ENCODE assay signal across 23 cellular contexts in the genomic region with DNA sequence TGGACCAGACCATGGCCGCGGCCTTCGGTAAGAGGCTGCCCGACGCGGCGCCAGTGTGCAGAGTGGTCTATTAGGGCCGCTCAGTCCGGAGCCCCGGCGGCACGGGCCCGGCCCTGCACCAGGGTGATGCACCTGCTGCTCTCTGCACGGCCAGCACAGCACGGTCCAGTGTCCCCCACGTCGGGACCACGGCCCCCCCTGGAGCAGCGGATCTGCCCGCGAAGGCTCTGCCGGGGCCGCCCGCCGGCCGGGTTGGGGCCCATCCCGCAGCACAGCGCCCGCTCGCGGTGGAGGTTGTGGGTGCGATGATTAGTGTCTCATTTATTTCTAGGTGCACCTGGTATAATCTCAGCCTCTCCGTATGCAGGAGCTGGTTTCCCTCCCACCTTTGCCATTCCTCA. TPM values are rescaled to one million over a fixed set of nuclear protein-coding genes. Genes with fewer than 3 reads are reported as not detected.
DNase-seq lines count a peak whose midpoint lies in the region; ATAC-seq and TF ChIP-seq lines count a peak whose summit lies in the region.
"Had no signal": no experiment of that assay in that cellular context is flagged by ENCODE, and none has a peak within 500 bp of the region (broad histone marks: within the 10 kb centered on the region; RNA-seq: fewer than 3 reads in every experiment).

No MANE protein-coding gene starts in this region.

- H3K9me3 Mint-ChIP-seq in naive thymus-derived CD4-positive, alpha-beta T cell, result peaks cover 0 to under 1% (median 0%) of the 10 kb centered on the region in 11 donors

- H3K4me1 Mint-ChIP-seq in naive thymus-derived CD4-positive, alpha-beta T cell, result peaks cover 23 to 44% (median 36%) of the 10 kb centered on the region in 7 donors

- H3K36me3 Mint-ChIP-seq in naive thymus-derived CD4-positive, alpha-beta T cell, result peaks cover 0 to 22% (median 10%) of the 10 kb centered on the region in 5 donors

- no peak overlapping the region for H3K4me2 ChIP-seq in OCI-LY3 (ENCODE audit: low read length)

- peaks cover 97% of the 10 kb centered on the region for H4K20me1 ChIP-seq in OCI-LY3 (ENCODE audit: insufficient read depth, low read length)

- H3K36me3 ChIP-seq in right atrium auricular region (peaks cover 89% of the 10 kb centered on the region), OCI-LY3 (replicated peaks; ENCODE audit: low read depth, low read length) (peaks cover 95% of the 10 kb centered on the region), upper lobe of right lung (peaks cover 93% of the 10 kb centered on the region)
- peaks cover 22 to 87% (median 29%) of the 10 kb centered on the region in 3 experiments for H3K36me3 ChIP-seq in naive thymus-derived CD4-positive, alpha-beta T cell (ENCODE audit: control insufficient read depth in 2 of 3, insufficient read depth in 3 of 3, low read length in 3 of 3)

- H3K27me3 ChIP-seq in right atrium auricular region (no peaks in the 10 kb centered on the region), OCI-LY3 (ENCODE audit: low read depth, low read length) (no peaks in the 10 kb centered on the region), upper lobe of right lung (no peaks in the 10 kb centered on the region)
- no peaks in the 10 kb centered on the region for H3K27me3 ChIP-seq in naive thymus-derived CD4-positive, alpha-beta T cell (ENCODE audit: control insufficient read depth in 2 of 2, insufficient read depth in 2 of 2, low read length in 2 of 2)

- no peak overlapping the region for H3K9ac ChIP-seq in OCI-LY3 (ENCODE audit: low read length)

- DNase-seq in left cardiac atrium (peak; percentile 18), right atrium auricular region (ENCODE audit: low spot score) (no peak), iPS-NIHi11 (ENCODE audit: low spot score) (peak; percentile 19), upper lobe of right lung (peak; percentile 51), NCI-H146 (lab: John Stamatoyannopoulos, UW) (no peak), NCI-H69 (lab: John Stamatoyannopoulos, UW) (no peak)
- no peak for DNase-seq in naive thymus-derived CD4-positive, alpha-beta T cell
- DNase-seq: ACHN; activated CD4-positive, alpha-beta T cell treated with anti-CD3 and anti-CD28 coated beads for 36 hours; activated effector memory CD4-positive, alpha-beta T cell treated with anti-CD3 and anti-CD28 coated beads, Interleukin-2, amount 50 U/mL, for 16 hours; anterior cingulate cortex; GDM1; mucosa of descending colon; NCI-H2081; occipital lobe; retina; stimulated activated CD8-positive, alpha-beta memory T cell treated with anti-CD3 and anti-CD28 coated beads, Interleukin-4, amount 100 ng/mL, for 48 hours had no signal

- no peak overlapping the region for H3K4me3 Mint-ChIP-seq in naive thymus-derived CD4-positive, alpha-beta T cell
- H3K4me3 Mint-ChIP-seq: activated CD4-positive, alpha-beta T cell treated with anti-CD3 and anti-CD28 coated beads for 36 hours had no signal

- peaks cover 94% of the 10 kb centered on the region for H3K79me2 ChIP-seq in OCI-LY3 (ENCODE audit: low read length)

- POLR2A ChIA-PET in naive thymus-derived CD4-positive, alpha-beta T cell (lab: Charles Lee), result no interaction called here

- H3K4me3 ChIP-seq in right atrium auricular region (no peak overlapping the region), OCI-LY3 (ENCODE audit: low read length) (no peak overlapping the region), upper lobe of right lung (no peak overlapping the region)
- no peak overlapping the region for H3K4me3 ChIP-seq in naive thymus-derived CD4-positive, alpha-beta T cell (ENCODE audit: low read length)
- H3K4me3 ChIP-seq: mucosa of descending colon had no signal

- H2AFZ ChIP-seq in OCI-LY3 (ENCODE audit: low read depth, low read length), result no peak overlapping the region

- H3K4me1 ChIP-seq in right atrium auricular region, result peaks cover 3 to 32% of the 10 kb centered on the region in 2 donors
- peaks cover 2% of the 10 kb centered on the region; the same call in 1 of the 2 replicates for H3K4me1 ChIP-seq in OCI-LY3 (ENCODE audit: low read length)
- peaks cover 32% of the 10 kb centered on the region for H3K4me1 ChIP-seq in upper lobe of right lung
- H3K4me1 ChIP-seq in naive thymus-derived CD4-positive, alpha-beta T cell (ENCODE audit: control insufficient read depth in 2 of 2, insufficient read depth in 2 of 2, low read length in 2 of 2), result peaks cover 26 to 31% of the 10 kb centered on the region in 2 donors

- peak overlapping the region in 1 of 9 donors; percentile 70 for H3K27ac Mint-ChIP-seq in naive thymus-derived CD4-positive, alpha-beta T cell
- H3K27ac Mint-ChIP-seq: activated CD4-positive, alpha-beta T cell treated with anti-CD3 and anti-CD28 coated beads for 36 hours had no signal

- H3K27ac ChIP-seq in right atrium auricular region (no peak overlapping the region), OCI-LY3 (ENCODE audit: low read length) (no peak overlapping the region), upper lobe of right lung (no peak overlapping the region)
- no peak overlapping the region for H3K27ac ChIP-seq in naive thymus-derived CD4-positive, alpha-beta T cell (ENCODE audit: low read depth, low read length)
- H3K27ac ChIP-seq: C4-2B had no signal

- H3K9me3 ChIP-seq in right atrium auricular region (no peaks in the 10 kb centered on the region), OCI-LY3 (ENCODE audit: insufficient read depth, low read length) (no peaks in the 10 kb centered on the region), upper lobe of right lung (no peaks in the 10 kb centered on the region)
- H3K9me3 ChIP-seq in naive thymus-derived CD4-positive, alpha-beta T cell (ENCODE audit: control insufficient read depth in 2 of 3, low read length in 3 of 3), result no peaks in the 10 kb centered on the region
- H3K9me3 ChIP-seq: mucosa of descending colon had no signal

- H3K27me3 Mint-ChIP-seq in naive thymus-derived CD4-positive, alpha-beta T cell, result no peaks in the 10 kb centered on the region
- H3K27me3 Mint-ChIP-seq: activated CD4-positive, alpha-beta T cell treated with anti-CD3 and anti-CD28 coated beads for 36 hours had no signal

- no peak for ATAC-seq in left cardiac atrium
- ATAC-seq in upper lobe of right lung, result no peak
- ATAC-seq in naive thymus-derived CD4-positive, alpha-beta T cell, result no peak
- ATAC-seq: activated CD4-positive, alpha-beta T cell treated with anti-CD3 and anti-CD28 coated beads for 36 hours; mucosa of descending colon had no signal

- CTCF ChIA-PET in naive thymus-derived CD4-positive, alpha-beta T cell (lab: Charles Lee), result no interaction called here

- TF ChIP-seq CTCF in right atrium auricular region (IDR thresholded peaks at IDR 0.05) (no peak), OCI-LY3 (IDR thresholded peaks at IDR 0.05; ENCODE audit: low read depth, low read length) (0 out of 2 replicates have a peak, but pooled peaks have one; percentile 12), upper lobe of right lung (IDR thresholded peaks at IDR 0.05) (no peak)

- intact Hi-C loops in left cardiac atrium (cut with DNase I), result no loop called here
- intact Hi-C loops in upper lobe of right lung (cut with DNase I), result no loop called here
- intact Hi-C loops in naive thymus-derived CD4-positive, alpha-beta T cell (cut with micrococcal nuclease), result no loop called here

RNA-seq across cellular contexts. Expression of gene PTBP1, which starts 7.9 kb away (rescaled TPM):
- total RNA-seq in left cardiac atrium (100 to 1,000 TPM in 1 of 2 donors, 10 to 100 TPM in 1; 90.1 to 131 TPM), right atrium auricular region (10 to 100 TPM; 49.4 to 73.9 TPM), upper lobe of right lung (245 TPM)
- 100 to 1,000 TPM; 313 to 524 (median 326) TPM for total RNA-seq in naive thymus-derived CD4-positive, alpha-beta T cell
- 100 to 1,000 TPM; 113 to 227 TPM for polyA plus RNA-seq in naive thymus-derived CD4-positive, alpha-beta T cell

RNA-seq across cellular contexts. Expression of gene PLPPR3, which starts 16.6 kb away (rescaled TPM):
- total RNA-seq in left cardiac atrium (under 1 TPM; 0.21 to 0.27 TPM), right atrium auricular region (not detected), upper lobe of right lung (0.46 TPM)
- total RNA-seq in naive thymus-derived CD4-positive, alpha-beta T cell, result not detected
- not detected for polyA plus RNA-seq in naive thymus-derived CD4-positive, alpha-beta T cell
- total RNA-seq: activated CD4-positive, alpha-beta T cell treated with anti-CD3 and anti-CD28 coated beads for 36 hours; cardiac septum; lower leg skin had no signal

RNA-seq across cellular contexts. Expression of gene AZU1, which starts 22.5 kb away (rescaled TPM):
- total RNA-seq in left cardiac atrium, result under 1 TPM in 1 of 2 donors, not detected in 1; 0.18 TPM
- total RNA-seq in right atrium auricular region, result not detected
- total RNA-seq in upper lobe of right lung, result 0.75 TPM
- 1 to 10 TPM in 1 of 5 experiments, under 1 TPM in 1, not detected in 3; 0.64 to 4.1 TPM for total RNA-seq in naive thymus-derived CD4-positive, alpha-beta T cell
- polyA plus RNA-seq in naive thymus-derived CD4-positive, alpha-beta T cell, result not detected
- total RNA-seq: activated CD4-positive, alpha-beta T cell treated with anti-CD3 and anti-CD28 coated beads for 36 hours; dermis microvascular lymphatic vessel endothelial cell had no signal

RNA-seq across cellular contexts. Expression of gene PRTN3, which starts 35.6 kb away (rescaled TPM):
- total RNA-seq in left cardiac atrium, result not detected
- not detected for total RNA-seq in right atrium auricular region
- not detected for total RNA-seq in upper lobe of right lung
- total RNA-seq in naive thymus-derived CD4-positive, alpha-beta T cell, result 1 to 10 TPM in 1 of 5 experiments, not detected in 4; 2.7 TPM
- polyA plus RNA-seq in naive thymus-derived CD4-positive, alpha-beta T cell, result not detected
- total RNA-seq: activated CD4-positive, alpha-beta T cell treated with anti-CD3 and anti-CD28 coated beads for 36 hours; dermis microvascular lymphatic vessel endothelial cell; mucosa of descending colon; occipital lobe had no signal

RNA-seq across cellular contexts. Expression of gene ELANE, which starts 46.9 kb away (rescaled TPM):
- total RNA-seq in left cardiac atrium, result 1 to 10 TPM; 1.5 to 2.4 TPM
- under 1 TPM; 0.67 to 0.83 TPM for total RNA-seq in right atrium auricular region
- 0.52 TPM for total RNA-seq in upper lobe of right lung
- 1 to 10 TPM in 1 of 5 experiments, not detected in 4; 4.9 TPM for total RNA-seq in naive thymus-derived CD4-positive, alpha-beta T cell
- polyA plus RNA-seq in naive thymus-derived CD4-positive, alpha-beta T cell, result not detected
- total RNA-seq: activated CD4-positive, alpha-beta T cell treated with anti-CD3 and anti-CD28 coated beads for 36 hours; dermis microvascular lymphatic vessel endothelial cell; NCI-H460; occipital lobe had no signal

Comparison
In these comparisons a context has a peak if more than half of its experiments do, and no peak if none do; other contexts are left out.
1. DNase-seq: peak in left cardiac atrium (single experiment), iPS-NIHi11 (single experiment) and upper lobe of right lung (single experiment); none in right atrium auricular region (single experiment), NCI-H146 (single experiment), NCI-H69 (single experiment) and naive thymus-derived CD4-positive, alpha-beta T cell (0 of 9).